17 cellular contexts compared by ENCODE assay signal in the genomic region with DNA sequence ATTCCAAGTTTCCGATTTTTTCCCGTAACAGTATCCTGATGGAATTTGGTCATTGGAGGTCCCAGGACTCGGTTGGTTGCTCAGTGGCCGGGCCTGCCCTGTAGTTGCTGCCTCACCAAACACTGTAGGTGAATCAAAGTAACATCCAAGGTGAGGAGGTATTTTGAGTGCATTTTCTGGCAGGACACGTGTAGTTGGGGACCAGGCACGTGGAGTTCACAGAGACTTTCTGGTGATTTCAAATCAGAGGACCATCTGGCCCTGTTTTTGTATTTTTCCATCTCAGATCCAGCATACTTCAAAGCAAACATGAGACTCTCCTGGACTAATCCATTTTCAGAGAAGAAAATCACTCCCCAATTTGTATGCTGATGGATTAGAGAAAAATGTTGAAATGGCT. TPM values are rescaled to one million over a fixed set of nuclear protein-coding genes. Genes with fewer than 3 reads are reported as not detected.
DNase-seq lines count a peak whose midpoint lies in the region; ATAC-seq and TF ChIP-seq lines count a peak whose summit lies in the region.
"Had no signal": no experiment of that assay in that cellular context is flagged by ENCODE, and none has a peak within 500 bp of the region (broad histone marks: within the 10 kb centered on the region; RNA-seq: fewer than 3 reads in every experiment).

No MANE protein-coding gene starts in this region.

- H3K4me3 ChIP-seq in Caco-2 (ENCODE audit: low read depth, low read length), result no peak overlapping the region
- H3K4me3 ChIP-seq in testis, result no peak overlapping the region
- H3K4me3 ChIP-seq: BLaER1 treated with 17β-estradiol and CSF1 and Interleukin-3, amounts not matched to agents 10 nM and 100 nM had no signal

- H3K36me3 ChIP-seq in Caco-2 (ENCODE audit: control insufficient read depth, insufficient read depth, low read length), result no peaks in the 10 kb centered on the region
- no peaks in the 10 kb centered on the region for H3K36me3 ChIP-seq in testis (ENCODE audit: low read depth, missing control alignments)
- H3K36me3 ChIP-seq: BE2C; BLaER1 treated with 17β-estradiol and CSF1 and Interleukin-3, amounts not matched to agents 10 nM and 100 nM had no signal

- 78 to 88% methylated on average over 6 of the region's 6 CpGs for WGBS in testis, 2 donors

- no peaks in the 10 kb centered on the region for H3K27me3 ChIP-seq in Caco-2 (replicated peaks; ENCODE audit: control insufficient read depth, insufficient read depth, low read length)
- H3K27me3 ChIP-seq in testis, result no peaks in the 10 kb centered on the region
- H3K27me3 ChIP-seq: BE2C; BLaER1 treated with 17β-estradiol and CSF1 and Interleukin-3, amounts not matched to agents 10 nM and 100 nM had no signal

- no peak for ATAC-seq in HG02938 (IDR thresholded peaks at IDR 0.05; ENCODE audit: unreplicated experiment)

- TF ChIP-seq CTCF in Caco-2 (IDR thresholded peaks at IDR 0.05; ENCODE audit: insufficient read depth in 1 of 2, low read depth in 1 of 2, low read length in 1 of 2, severe bottlenecking in 1 of 2, unreplicated experiment in 1 of 2) (no peak), VCaP (conservative IDR thresholded peaks at IDR 0.05) (no peak), testis (IDR thresholded peaks at IDR 0.05) (no peak)

- no TSS peak for BruUV-seq in Caco-2 (replicated peaks; lab: Mats Ljungman, UMichigan)

- POLR2A ChIA-PET in Caco-2 (lab: Charles Lee), result interaction anchor here (1.2 kb wide), 1 partner anchor 13 kb away, joined by 13 read pairs; no protein-coding TSS in a partner anchor

- no peaks in the 10 kb centered on the region for H3K9me3 Mint-ChIP-seq in Caco-2 (ENCODE audit: unreplicated experiment)
- H3K9me3 Mint-ChIP-seq: CD4-positive, alpha-beta T cell; CD8-positive, alpha-beta memory T cell had no signal

- no peaks in the 10 kb centered on the region for H3K27me3 Mint-ChIP-seq in Caco-2 (ENCODE audit: insufficient read depth, unreplicated experiment)
- H3K27me3 Mint-ChIP-seq: CD4-positive, alpha-beta T cell had no signal

- peaks cover 11% of the 10 kb centered on the region for H3K4me1 Mint-ChIP-seq in Caco-2 (ENCODE audit: low read depth, unreplicated experiment)
- H3K4me1 Mint-ChIP-seq: CD8-positive, alpha-beta memory T cell had no signal

- intact Hi-C loops in Caco-2 (cut with micrococcal nuclease; ENCODE audit: unreplicated experiment), result loop anchor here (1.0 kb wide), 1 partner anchor 9 kb away; no protein-coding TSS in a partner anchor
- intact Hi-C loops in testis (cut with DNase I; ENCODE audit: low total_unique reads), result no loop called here

- CTCF ChIA-PET in Caco-2 (lab: Charles Lee), result no interaction called here

- DNase-seq in DMS 273 (lab: John Stamatoyannopoulos, UW; ENCODE audit: unreplicated experiment) (peak; percentile 43), DMS 273 treated with DMSO at 0.1 percent for 48 hours (lab: John Stamatoyannopoulos, UW) (no peak), Caco-2 (peak in 1 of 2 experiments; percentile 62), testis (no peak)
- DNase-seq: BE2C; Calu3; CD4-positive, alpha-beta T cell; CD8-positive, alpha-beta memory T cell; DMS79 treated with DMSO at 0.1 percent for 48 hours; GOT3; H7; HCEC 1CT had no signal

- peak overlapping the region; percentile 30; the same call in 1 of the 2 replicates for H3K27ac ChIP-seq in VCaP
- H3K27ac ChIP-seq in testis, result no peak overlapping the region
- H3K27ac ChIP-seq: 22Rv1; BLaER1 treated with 17β-estradiol and CSF1 and Interleukin-3, amounts not matched to agents 10 nM and 100 nM had no signal

- H3K36me3 Mint-ChIP-seq in Caco-2 (ENCODE audit: insufficient read depth, unreplicated experiment), result peaks cover 9% of the 10 kb centered on the region
- H3K36me3 Mint-ChIP-seq: CD14-positive monocyte; CD8-positive, alpha-beta memory T cell had no signal

- no peak for TF ChIP-seq POLR2A in testis (IDR thresholded peaks at IDR 0.05)

- H3K4me3 Mint-ChIP-seq in Caco-2 (ENCODE audit: unreplicated experiment), result peak overlapping the region; percentile 61
- H3K4me3 Mint-ChIP-seq: CD14-positive monocyte; CD4-positive, alpha-beta T cell; CD8-positive, alpha-beta memory T cell had no signal

- no peaks in the 10 kb centered on the region for H3K9me3 ChIP-seq in Caco-2
- no peaks in the 10 kb centered on the region for H3K9me3 ChIP-seq in testis
- H3K9me3 ChIP-seq: BE2C; BLaER1 treated with 17β-estradiol and CSF1 and Interleukin-3, amounts not matched to agents 10 nM and 100 nM had no signal

- H3K4me1 ChIP-seq in Caco-2 (peaks cover 20% of the 10 kb centered on the region), testis (no peaks in the 10 kb centered on the region)
- H3K4me1 ChIP-seq: BE2C; BLaER1 treated with 17β-estradiol and CSF1 and Interleukin-3, amounts not matched to agents 10 nM and 100 nM had no signal

- peak overlapping the region; percentile 79 for H3K27ac Mint-ChIP-seq in Caco-2 (ENCODE audit: unreplicated experiment)
- H3K27ac Mint-ChIP-seq: CD14-positive monocyte; CD8-positive, alpha-beta memory T cell had no signal

RNA-seq across cellular contexts. Expression of a gene that starts 9.9 kb away (rescaled TPM):
- total RNA-seq in Caco-2 (2022) (90.0 and 109 TPM in 2 replicates), testis (10 to 100 TPM; 34.6 to 41.6 TPM)
- polyA plus RNA-seq in testis (ENCODE audit: insufficient read depth, low read depth, low replicate concordance), result 39.9 TPM

RNA-seq across cellular contexts. Expression of a gene that starts 10.7 kb away (rescaled TPM):
- total RNA-seq in Caco-2 (2022), result 96.2 and 99.3 TPM in 2 replicates
- total RNA-seq in testis, result 10 to 100 TPM; 69.6 to 98.0 TPM
- 87.4 TPM for polyA plus RNA-seq in testis (ENCODE audit: insufficient read depth, low read depth, low replicate concordance)
